14 cellular contexts compared by ENCODE assay signal in genomic region chr2:232386740-232387450, GRCh38. TPM values are rescaled to one million over a fixed set of nuclear protein-coding genes. Genes with fewer than 3 reads are reported as not detected.
A peak's percentile ranks its signal among the peaks of the same experiment; 100 is the strongest.
DNase-seq lines count a peak whose midpoint lies in the region; TF ChIP-seq lines count a peak whose summit lies in the region.
"Had no signal": no experiment of that assay in that cellular context is flagged by ENCODE, and none has a peak within 500 bp of the region (broad histone marks: within the 10 kb centered on the region; RNA-seq: fewer than 3 reads in every experiment).

No MANE protein-coding gene starts in this region.

- H3K4ac ChIP-seq in trophoblast cell (ENCODE audit: low read depth, low read length): peak overlapping the region; percentile 99

- no CpG with 5 or more reads among the region's 75 CpGs for WGBS in trophoblast cell (ENCODE audit: extremely low coverage, insufficient coverage, insufficient read length)

- peak overlapping the region; percentile 99 for H3K14ac ChIP-seq in trophoblast cell (ENCODE audit: low read length)

- peak overlapping the region; percentile 70 for H3K4me2 ChIP-seq in trophoblast cell (ENCODE audit: low read length)

- H4K12ac ChIP-seq in trophoblast cell (ENCODE audit: low read depth, low read length): peak overlapping the region; percentile 98

- H2AFZ ChIP-seq in trophoblast cell (ENCODE audit: insufficient read depth, low read length, poor library complexity): peak overlapping the region; percentile 82

- peak overlapping the region; percentile 99 for H4K91ac ChIP-seq in trophoblast cell (ENCODE audit: low read depth, low read length)

- H3K9ac ChIP-seq in ES-I3 (ENCODE audit: low read depth, low read length): peak overlapping the region; percentile 11; the same call in 1 of the 2 replicates
- H3K9ac ChIP-seq in trophoblast cell (ENCODE audit: low read length): peak overlapping the region; percentile 42

- DNase-seq in WERI-Rb-1 (peak; percentile 63), trophoblast cell (peak; percentile 86 to 88), NCI-H524 (lab: John Stamatoyannopoulos, UW) (no peak), NCI-H2171 treated with DMSO at 0.1 percent for 48 hours (lab: John Stamatoyannopoulos, UW) (no peak), T1000 (lab: John Stamatoyannopoulos, UW) (no peak), NCI-H2171 (lab: John Stamatoyannopoulos, UW) (no peak)
- DNase-seq: activated CD4-positive, alpha-beta memory T cell treated with anti-CD3 and anti-CD28 coated beads for 36 hours; activated effector memory CD4-positive, alpha-beta T cell treated with anti-CD3 and anti-CD28 coated beads, Interleukin-2, amount 50 U/mL, for 16 hours; NCI-H187; stimulated activated CD4-positive, alpha-beta T cell treated with anti-CD3 and anti-CD28 coated beads, Interleukin-1b, Interleukin-23, amount 100 ng/mL, for 48 hours; stimulated activated naive CD4-positive, alpha-beta T cell treated with Interleukin-2 at 50 U/mL for 16 hours had no signal

- H2BK5ac ChIP-seq in trophoblast cell (ENCODE audit: low read depth, low read length, poor library complexity): peak overlapping the region; percentile 97

- peak overlapping the region; percentile 99 for H2BK120ac ChIP-seq in trophoblast cell (ENCODE audit: insufficient read depth, low read length, poor library complexity)

- H3K4me3 ChIP-seq in WERI-Rb-1 (ENCODE audit: low read depth, low read length) (peak overlapping the region; percentile 49), iPS-11a (ENCODE audit: low read depth, low read length) (peak overlapping the region; percentile 42), trophoblast cell (ENCODE audit: low read depth, low read length) (peak overlapping the region; percentile 75)
- H3K4me3 ChIP-seq: pancreas had no signal

- peaks cover 18% of the 10 kb centered on the region for H3K79me2 ChIP-seq in trophoblast cell (ENCODE audit: control insufficient read depth, insufficient read depth, low read length, poor library complexity)

- no peak overlapping the region for H3K23ac ChIP-seq in trophoblast cell (ENCODE audit: low read length)

- H4K8ac ChIP-seq in trophoblast cell (ENCODE audit: low read depth, low read length): peak overlapping the region; percentile 96

- TF ChIP-seq CTCF in WERI-Rb-1 (IDR thresholded peaks at IDR 0.05; ENCODE audit: low read depth, low read length): peak; percentile 28; the same call in 1 of the 2 replicates

- peaks cover 23% of the 10 kb centered on the region for H3K27me3 ChIP-seq in WERI-Rb-1 (ENCODE audit: insufficient read depth, low read depth, severe bottlenecking)
- no peaks in the 10 kb centered on the region for H3K27me3 ChIP-seq in trophoblast cell (ENCODE audit: insufficient read depth, low read length)

- H3K9me3 ChIP-seq in ES-I3 (ENCODE audit: control insufficient read depth, insufficient read depth, low read length): no peaks in the 10 kb centered on the region
- peaks cover 3% of the 10 kb centered on the region for H3K9me3 ChIP-seq in WERI-Rb-1 (ENCODE audit: severe bottlenecking)
- H3K9me3 ChIP-seq in trophoblast cell (ENCODE audit: insufficient read depth, low read depth, low read length): no peaks in the 10 kb centered on the region
- H3K9me3 ChIP-seq: pancreas had no signal

- peak overlapping the region; percentile 99 for H2BK12ac ChIP-seq in trophoblast cell (ENCODE audit: low read length)

- peak overlapping the region; percentile 97 for H2AK5ac ChIP-seq in trophoblast cell (ENCODE audit: low read length)

- H3K4me1 ChIP-seq in ES-I3 (ENCODE audit: insufficient read depth, low read length): no peaks in the 10 kb centered on the region
- H3K4me1 ChIP-seq in trophoblast cell (ENCODE audit: control insufficient read depth in 1 of 2, insufficient read depth in 2 of 2, low read length in 2 of 2): peaks cover 18 to 22% of the 10 kb centered on the region in 2 experiments
- H3K4me1 ChIP-seq: pancreas had no signal

- peak overlapping the region; percentile 99 for H3K18ac ChIP-seq in trophoblast cell (ENCODE audit: low read length)

- peaks cover 38% of the 10 kb centered on the region for H3K79me1 ChIP-seq in trophoblast cell (ENCODE audit: low read length)

- H3K36me3 ChIP-seq in ES-I3 (ENCODE audit: insufficient read depth, low read length) (peaks cover 3% of the 10 kb centered on the region; the same call in 1 of the 2 replicates), WERI-Rb-1 (no peaks in the 10 kb centered on the region), trophoblast cell (ENCODE audit: control insufficient read depth in 1 of 2, insufficient read depth in 2 of 2, low read length in 2 of 2) (no peaks in the 10 kb centered on the region)
- H3K36me3 ChIP-seq: pancreas had no signal

- H3K27ac ChIP-seq in WERI-Rb-1 (no peak overlapping the region), trophoblast cell (ENCODE audit: low read depth, low read length) (peak overlapping the region; percentile 98)
- H3K27ac ChIP-seq: pancreas had no signal

RNA-seq across cellular contexts. Expression of gene ALPP, which starts 8.3 kb away (rescaled TPM):
- 0.21 and 0.25 TPM in 2 replicates for polyA plus RNA-seq in trophoblast cell (2013)
- polyA plus RNA-seq: pancreas had no signal

RNA-seq across cellular contexts. Expression of gene ALPG, which starts 19.7 kb away (rescaled TPM):
- 0.11 TPM in 2 replicates for polyA plus RNA-seq in trophoblast cell (2013)
- polyA plus RNA-seq: pancreas had no signal

Comparison
In these comparisons a context has a peak if more than half of its experiments do, and no peak if none do; other contexts are left out.
1. DNase-seq: peak in WERI-Rb-1 (single experiment) and trophoblast cell (2 of 2); none in NCI-H524 (0 of 2), NCI-H2171 treated with DMSO at 0.1 percent for 48 hours (single experiment), T1000 (single experiment) and NCI-H2171 (single experiment).
2. Peak in every context shown above with its lines, with median percentiles within 50 percentile points of each other: H3K4me3 ChIP-seq.